ENCODE assay signal across 1 cellular context in genomic region chr1:74570797-74571492, GRCh38.
TF ChIP-seq lines count a peak whose summit lies in the region.

No MANE protein-coding gene starts in this region.

TF ChIP-seq in GM23338, 12 proteins besides CTCF, POLR2A, EP300 and RAD21:
- TF ChIP-seq ZNF462 (CRISPR knock-in tag; IDR thresholded peaks at IDR 0.05): no peak
